16 cellular contexts compared by ENCODE assay signal in the genomic region with DNA sequence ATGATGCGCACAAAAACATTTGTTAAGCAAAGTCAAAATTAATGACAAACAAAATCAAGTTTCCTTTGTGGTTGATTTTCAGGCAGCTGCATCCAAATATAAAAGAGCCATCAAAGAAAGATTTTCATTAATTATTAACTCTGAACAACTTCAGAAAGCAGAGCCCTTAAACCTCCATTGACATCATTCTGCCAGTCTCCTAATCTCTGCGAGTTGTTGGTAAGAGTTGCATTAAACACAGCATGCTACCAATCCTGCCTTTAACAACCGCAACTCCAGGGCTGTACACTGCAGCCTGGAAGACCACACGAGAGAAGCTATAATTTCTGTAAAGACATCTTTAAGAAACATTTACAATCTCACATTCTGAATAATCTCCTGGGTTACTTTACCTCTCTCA.
DNase-seq lines count a peak whose midpoint lies in the region; ATAC-seq, FAIRE-seq and TF ChIP-seq lines count a peak whose summit lies in the region.
"Had no signal": no experiment of that assay in that cellular context is flagged by ENCODE, and none has a peak within 500 bp of the region (broad histone marks: within the 10 kb centered on the region; RNA-seq: fewer than 3 reads in every experiment).

No MANE protein-coding gene starts in this region.

- H3K36me3 ChIP-seq in neural progenitor cell (no peaks in the 10 kb centered on the region), kidney (ENCODE audit: control insufficient read depth in 1 of 2, insufficient read depth in 2 of 2, low read length in 2 of 2) (no peaks in the 10 kb centered on the region), right lobe of liver (no peaks in the 10 kb centered on the region)

- peaks cover 94% of the 10 kb centered on the region for H3K4me1 ChIP-seq in neural progenitor cell
- no peaks in the 10 kb centered on the region for H3K4me1 ChIP-seq in kidney (ENCODE audit: control insufficient read depth in 1 of 2, insufficient read depth in 1 of 2, low read depth in 1 of 2, low read length in 2 of 2)
- no peaks in the 10 kb centered on the region for H3K4me1 ChIP-seq in right lobe of liver

- 51% methylated on average over 4 of the region's 4 CpGs for WGBS in right lobe of liver (ENCODE audit: insufficient coverage, low coverage, low lambda C conversion rate, missing lambda C conversion rate)

- peak overlapping the region; percentile 63 for H3K4me2 ChIP-seq in neural progenitor cell

- no peak overlapping the region for H3K27ac Mint-ChIP-seq in neural progenitor cell
- H3K27ac Mint-ChIP-seq: B cell; CD4-positive, alpha-beta T cell had no signal

- TF ChIP-seq CTCF in neural progenitor cell (IDR thresholded peaks at IDR 0.05), result no peak
- TF ChIP-seq CTCF in kidney (IDR thresholded peaks at IDR 0.05; ENCODE audit: borderline replicate concordance, extremely low read depth, insufficient read depth), result no peak
- TF ChIP-seq CTCF in right lobe of liver (IDR thresholded peaks at IDR 0.05), result no peak

- DNase-seq in NCI-H2227 (lab: John Stamatoyannopoulos, UW; ENCODE audit: unreplicated experiment) (peak; percentile 60), NCI-H2227 treated with DMSO at 0.1 percent for 48 hours (lab: John Stamatoyannopoulos, UW) (no peak), NCI-H526 treated with DMSO at 0.1 percent for 48 hours (lab: John Stamatoyannopoulos, UW) (peak; percentile 57), neural progenitor cell (ENCODE audit: low spot score) (peak; percentile 47), kidney (no peak), DMS153 (lab: John Stamatoyannopoulos, UW) (no peak), right lobe of liver (no peak)
- DNase-seq: C1 segment of cervical spinal cord; CD4-positive, alpha-beta T cell; IMR-90; Kasumi-1; KBM-7 had no signal

- H3K4me3 ChIP-seq in neural progenitor cell (no peak overlapping the region), kidney (ENCODE audit: low read length in 2 of 2) (no peak overlapping the region), right lobe of liver (no peak overlapping the region)

- peaks cover 70% of the 10 kb centered on the region for H3K4me1 Mint-ChIP-seq in neural progenitor cell
- H3K4me1 Mint-ChIP-seq: B cell had no signal

- H3K9ac ChIP-seq in neural progenitor cell, result no peak overlapping the region
- no peak overlapping the region for H3K9ac ChIP-seq in kidney (ENCODE audit: low read length in 2 of 2)

- H3K9me3 Mint-ChIP-seq in neural progenitor cell, result no peaks in the 10 kb centered on the region
- H3K9me3 Mint-ChIP-seq: CD4-positive, alpha-beta T cell had no signal

- H4K20me1 ChIP-seq in neural progenitor cell (ENCODE audit: low read depth), result no peaks in the 10 kb centered on the region

- intact Hi-C loops in kidney (cut with DNase I), result no loop called here
- intact Hi-C loops in right lobe of liver (cut with DNase I), result no loop called here

- FAIRE-seq in kidney (lab: Jason Lieb, UNC), result no peak
- FAIRE-seq: GM18507, GM19239 had no signal

- no peaks in the 10 kb centered on the region for H3K79me2 ChIP-seq in neural progenitor cell (ENCODE audit: low read depth)

- H2AFZ ChIP-seq in neural progenitor cell (replicated peaks), result no peak overlapping the region

- H3K27me3 ChIP-seq in neural progenitor cell (no peaks in the 10 kb centered on the region), right lobe of liver (peaks cover 0 to 5% of the 10 kb centered on the region in 2 donors)

- no peak overlapping the region for H3K4me3 Mint-ChIP-seq in neural progenitor cell
- H3K4me3 Mint-ChIP-seq: B cell; CD4-positive, alpha-beta T cell had no signal

- H3K27me3 Mint-ChIP-seq in neural progenitor cell (ENCODE audit: insufficient read depth, low read depth), result peaks cover 3% of the 10 kb centered on the region
- H3K27me3 Mint-ChIP-seq: B cell had no signal

- H3K36me3 Mint-ChIP-seq in neural progenitor cell, result no peaks in the 10 kb centered on the region

- H3K9me3 ChIP-seq in neural progenitor cell (ENCODE audit: low read depth), result no peaks in the 10 kb centered on the region
- H3K9me3 ChIP-seq in kidney (ENCODE audit: control insufficient read depth in 1 of 2, low read length in 2 of 2), result no peaks in the 10 kb centered on the region
- H3K9me3 ChIP-seq in right lobe of liver, result no peaks in the 10 kb centered on the region

- H3K27ac ChIP-seq in neural progenitor cell (peak overlapping the region; percentile 1), kidney (ENCODE audit: low read depth in 2 of 2, low read length in 2 of 2) (no peak overlapping the region), right lobe of liver (no peak overlapping the region)

- H3F3A ChIP-seq in neural progenitor cell (ENCODE audit: low read depth), result peaks cover 60% of the 10 kb centered on the region

- TF ChIP-seq POLR2A in right lobe of liver (IDR thresholded peaks at IDR 0.05), result no peak

- ATAC-seq in right lobe of liver, result no peak
- ATAC-seq: HCT116 had no signal

Comparison
In these comparisons a context has a peak if more than half of its experiments do, and no peak if none do; other contexts are left out.
1. DNase-seq: peak in NCI-H2227 (single experiment), NCI-H526 treated with DMSO at 0.1 percent for 48 hours (single experiment) and neural progenitor cell (single experiment); none in NCI-H2227 treated with DMSO at 0.1 percent for 48 hours (single experiment), kidney (single experiment), DMS153 (single experiment) and right lobe of liver (0 of 3).